Comparison of ENCODE assay signal across 23 cellular contexts in genomic region chr3:55868347-55868746, GRCh38.
DNase-seq lines count a peak whose midpoint lies in the region; TF ChIP-seq lines count a peak whose summit lies in the region.
"Had no signal": no experiment of that assay in that cellular context is flagged by ENCODE, and none has a peak within 500 bp of the region (broad histone marks: within the 10 kb centered on the region; RNA-seq: fewer than 3 reads in every experiment).

No MANE protein-coding gene starts in this region.

- H3K4me1 ChIP-seq in osteoblast (ENCODE audit: insufficient read depth, low read length): no peaks in the 10 kb centered on the region
- H3K4me1 ChIP-seq: breast epithelium, lower lobe of right lung, stomach, upper lobe of left lung had no signal

- H3K36me3 Mint-ChIP-seq in activated naive CD4-positive, alpha-beta T cell treated with anti-CD3 and anti-CD28 coated beads, Interleukin-2, amount 10 ng/mL, durations not matched to agents 7 days and 5 days: no peaks in the 10 kb centered on the region
- H3K36me3 Mint-ChIP-seq: CD14-positive monocyte, IgD-negative memory B cell had no signal

- no peaks in the 10 kb centered on the region for H3K36me3 ChIP-seq in osteoblast (ENCODE audit: insufficient read depth, low read length)
- H3K36me3 ChIP-seq: breast epithelium, lower lobe of right lung, stomach, upper lobe of left lung had no signal

- no peaks in the 10 kb centered on the region for H4K20me1 ChIP-seq in osteoblast (ENCODE audit: insufficient read depth, low read length)

- DNase-seq in amygdala (lab: John Stamatoyannopoulos, UW) (peak in 30 of 56 donors; percentile 4 to 62 (median 24)), head of caudate nucleus (peak in 41 of 42 donors; percentile 10 to 79 (median 55)), osteoblast (ENCODE audit: insufficient read length, low spot score, missing footprints) (no peak), GM03348 (ENCODE audit: low spot score) (no peak), NCI-H2196 treated with DMSO at 0.1 percent for 48 hours (lab: John Stamatoyannopoulos, UW; ENCODE audit: unreplicated experiment) (no peak), middle frontal gyrus (ENCODE audit: extremely low spot score, low spot score) (no peak)
- DNase-seq in activated naive CD4-positive, alpha-beta T cell treated with anti-CD3 and anti-CD28 coated beads, Interleukin-2, amount 10 ng/mL, durations not matched to agents 7 days and 5 days: no peak
- DNase-seq: activated CD8-positive, alpha-beta T cell treated with anti-CD3 and anti-CD28 coated beads for 36 hours; activated gamma-delta T cell treated with Interleukin-2 at 50 U/mL for 16 hours; activated T-cell treated with anti-CD3 and anti-CD28 coated beads, Interleukin-2, amount 50 U/mL, for 1 hour; EL; lower lobe of right lung; NCI-H1417; NCI-H524; right cardiac atrium; stimulated activated CD4-positive, alpha-beta T cell treated with anti-CD3 and anti-CD28 coated beads, Interleukin-12 subunit alpha, Interleukin-12 subunit beta, amount 100 ng/mL, for 4 hours; stomach; upper lobe of left lung had no signal

- no peaks in the 10 kb centered on the region for H3K9me3 Mint-ChIP-seq in activated naive CD4-positive, alpha-beta T cell treated with anti-CD3 and anti-CD28 coated beads, Interleukin-2, amount 10 ng/mL, durations not matched to agents 7 days and 5 days
- H3K9me3 Mint-ChIP-seq: activated CD8-positive, alpha-beta T cell treated with anti-CD3 and anti-CD28 coated beads for 36 hours; dendritic cell treated with granulocyte-macrophage colony-stimulating factor and Interleukin-4, amounts not matched to agents 40 ng/mL and 50 ng/mL, for 4 days; IgD-negative memory B cell had no signal

- H3K4me1 Mint-ChIP-seq in activated naive CD4-positive, alpha-beta T cell treated with anti-CD3 and anti-CD28 coated beads, Interleukin-2, amount 10 ng/mL, durations not matched to agents 7 days and 5 days: no peaks in the 10 kb centered on the region
- H3K4me1 Mint-ChIP-seq: CD14-positive monocyte had no signal

- H3K27me3 Mint-ChIP-seq in activated naive CD4-positive, alpha-beta T cell treated with anti-CD3 and anti-CD28 coated beads, Interleukin-2, amount 10 ng/mL, durations not matched to agents 7 days and 5 days: no peaks in the 10 kb centered on the region
- H3K27me3 Mint-ChIP-seq: dendritic cell treated with granulocyte-macrophage colony-stimulating factor and Interleukin-4, amounts not matched to agents 40 ng/mL and 50 ng/mL, for 4 days; IgD-negative memory B cell had no signal

- intact Hi-C loops in head of caudate nucleus (cut with DNase I): no loop called here

- H3K27ac ChIP-seq in C4-2B (no peak overlapping the region), osteoblast (ENCODE audit: low read depth, low read length) (no peak overlapping the region)
- H3K27ac ChIP-seq: breast epithelium, lower lobe of right lung, stomach, upper lobe of left lung had no signal

- no peak overlapping the region for H3K27ac Mint-ChIP-seq in activated naive CD4-positive, alpha-beta T cell treated with anti-CD3 and anti-CD28 coated beads, Interleukin-2, amount 10 ng/mL, durations not matched to agents 7 days and 5 days
- H3K27ac Mint-ChIP-seq: activated CD8-positive, alpha-beta T cell treated with anti-CD3 and anti-CD28 coated beads for 36 hours; CD14-positive monocyte; dendritic cell treated with granulocyte-macrophage colony-stimulating factor and Interleukin-4, amounts not matched to agents 40 ng/mL and 50 ng/mL, for 4 days; IgD-negative memory B cell had no signal

- CTCF ChIA-PET in activated naive CD4-positive, alpha-beta T cell treated with anti-CD3 and anti-CD28 coated beads, Interleukin-2, amount 10 ng/mL, durations not matched to agents 7 days and 5 days (lab: Charles Lee): no interaction called here

- no peak overlapping the region for H3K4me2 ChIP-seq in osteoblast (ENCODE audit: insufficient read depth, low read length)

- no peaks in the 10 kb centered on the region for H3K79me2 ChIP-seq in osteoblast (ENCODE audit: insufficient read depth, low read length)

- H3K27me3 ChIP-seq in osteoblast (ENCODE audit: insufficient read depth, low read length): no peaks in the 10 kb centered on the region
- H3K27me3 ChIP-seq: breast epithelium, stomach, upper lobe of left lung had no signal

- TF ChIP-seq CTCF in C4-2B (conservative IDR thresholded peaks at IDR 0.05) (peak; percentile 19), osteoblast (IDR thresholded peaks at IDR 0.05; ENCODE audit: extremely low read depth, low read depth, low read length) (peak; percentile 10)

- H3K4me3 ChIP-seq in osteoblast (ENCODE audit: insufficient read depth, low read length): no peak overlapping the region
- H3K4me3 ChIP-seq: breast epithelium, lower lobe of right lung, stomach, upper lobe of left lung had no signal

- no peak overlapping the region for H3K4me3 Mint-ChIP-seq in activated naive CD4-positive, alpha-beta T cell treated with anti-CD3 and anti-CD28 coated beads, Interleukin-2, amount 10 ng/mL, durations not matched to agents 7 days and 5 days
- H3K4me3 Mint-ChIP-seq: activated CD8-positive, alpha-beta T cell treated with anti-CD3 and anti-CD28 coated beads for 36 hours; CD14-positive monocyte; dendritic cell treated with granulocyte-macrophage colony-stimulating factor and Interleukin-4, amounts not matched to agents 40 ng/mL and 50 ng/mL, for 4 days; IgD-negative memory B cell had no signal

- H2AFZ ChIP-seq in osteoblast (ENCODE audit: low read length): no peak overlapping the region

- no peaks in the 10 kb centered on the region for H3K9me3 ChIP-seq in osteoblast (ENCODE audit: low read depth, low read length)
- H3K9me3 ChIP-seq: breast epithelium, lower lobe of right lung, stomach, upper lobe of left lung had no signal

Comparison
In these comparisons a context has a peak if more than half of its experiments do, and no peak if none do; other contexts are left out.
1. DNase-seq: peak in amygdala (30 of 56) and head of caudate nucleus (41 of 42); none in osteoblast (single experiment), GM03348 (single experiment), NCI-H2196 treated with DMSO at 0.1 percent for 48 hours (single experiment), middle frontal gyrus (single experiment) and activated naive CD4-positive, alpha-beta T cell treated with anti-CD3 and anti-CD28 coated beads, Interleukin-2, amount 10 ng/mL, durations not matched to agents 7 days and 5 days (single experiment).